18 cellular contexts compared by ENCODE assay signal in the genomic region with DNA sequence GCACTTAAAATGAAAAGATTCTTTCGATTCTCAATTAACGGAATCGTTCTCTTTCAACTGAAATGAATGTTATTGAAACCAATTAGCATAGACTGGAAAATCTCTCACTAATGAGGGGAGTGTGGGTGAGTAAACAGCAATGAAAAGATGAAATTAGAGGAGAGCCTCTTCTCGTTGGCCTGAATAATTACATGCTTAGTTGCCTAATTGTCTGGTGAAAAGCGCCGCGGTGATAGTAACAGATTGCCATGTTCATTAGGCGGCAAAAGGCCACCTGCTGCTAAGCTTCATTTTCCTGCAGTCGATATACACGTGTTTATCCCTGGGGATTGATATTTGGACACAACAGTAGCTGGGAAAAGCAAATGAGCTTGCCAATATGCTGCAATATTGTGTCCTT.
DNase-seq lines count a peak whose midpoint lies in the region; ATAC-seq lines count a peak whose summit lies in the region.
"Had no signal": no experiment of that assay in that cellular context is flagged by ENCODE, and none has a peak within 500 bp of the region (broad histone marks: within the 10 kb centered on the region; RNA-seq: fewer than 3 reads in every experiment).

No MANE protein-coding gene starts in this region.

- peak; percentile 99 for DNase-seq in NCI-H1105 (lab: John Stamatoyannopoulos, UW)
- DNase-seq in NCI-H2107 (lab: John Stamatoyannopoulos, UW), result peak; percentile 37
- peak; percentile 84 for DNase-seq in NCI-H774 (lab: John Stamatoyannopoulos, UW)
- no peak for DNase-seq in hippocampal formation (lab: John Stamatoyannopoulos, UW)
- DNase-seq in hepatic stellate cell (ENCODE audit: low spot score), result no peak
- no peak for DNase-seq in T-cell
- DNase-seq in activated T-cell treated with anti-CD3 and anti-CD28 coated beads, Interleukin-2, amount 50 U/mL, for 1 hour, result no peak
- DNase-seq: activated CD4-positive, CD25-positive, alpha-beta regulatory T cell; activated CD8-positive, alpha-beta T cell treated with anti-CD3 and anti-CD28 coated beads, Interleukin-2, amount 10 ng/mL, durations not matched to agents 7 days and 5 days; activated naive CD8-positive, alpha-beta T cell treated with anti-CD3 and anti-CD28 coated beads, Interleukin-2, amount 50 U/mL, for 24 hours; head of caudate nucleus; IMR-90; SHP77 treated with DMSO at 0.1 percent for 48 hours; testis had no signal

- POLR2A ChIA-PET in T-cell (lab: Charles Lee), result no interaction called here

- no peaks in the 10 kb centered on the region for H3K27me3 Mint-ChIP-seq in T-cell
- H3K27me3 Mint-ChIP-seq: activated naive CD8-positive, alpha-beta T cell treated with anti-CD3 and anti-CD28 coated beads, Interleukin-2, amount 50 U/mL, for 24 hours; progenitor cell of endocrine pancreas had no signal

- H3K27ac Mint-ChIP-seq in T-cell, result no peak overlapping the region
- H3K27ac Mint-ChIP-seq: activated CD8-positive, alpha-beta T cell treated with anti-CD3 and anti-CD28 coated beads, Interleukin-2, amount 10 ng/mL, durations not matched to agents 7 days and 5 days; activated naive CD8-positive, alpha-beta T cell treated with anti-CD3 and anti-CD28 coated beads, Interleukin-2, amount 50 U/mL, for 24 hours; activated T-helper 1 cell treated with anti-CD3 and anti-CD28 coated beads, Interleukin-12 subunit alpha, Interleukin-12 subunit beta, Interleukin-2, Interleukin-4 antibody, amounts not matched to agents 30 ng/mL and 10 ng/mL and 1 ng/mL, durations not matched to agents 14 hours and 24 hours and 36 hours; natural killer cell treated with Interleukin-12 subunit alpha and Interleukin-12 subunit beta and Interleukin-15 and Interleukin-18, amount 100 ng/mL, for 72 hours had no signal

- no peaks in the 10 kb centered on the region for H3K4me1 Mint-ChIP-seq in T-cell
- H3K4me1 Mint-ChIP-seq: activated naive CD8-positive, alpha-beta T cell treated with anti-CD3 and anti-CD28 coated beads, Interleukin-2, amount 50 U/mL, for 24 hours had no signal

- CTCF ChIA-PET in T-cell (lab: Charles Lee), result no interaction called here

- no peaks in the 10 kb centered on the region for H3K9me3 Mint-ChIP-seq in T-cell
- H3K9me3 Mint-ChIP-seq: activated naive CD8-positive, alpha-beta T cell treated with anti-CD3 and anti-CD28 coated beads, Interleukin-2, amount 50 U/mL, for 24 hours; activated T-helper 1 cell treated with anti-CD3 and anti-CD28 coated beads, Interleukin-12 subunit alpha, Interleukin-12 subunit beta, Interleukin-2, Interleukin-4 antibody, amounts not matched to agents 30 ng/mL and 10 ng/mL and 1 ng/mL, durations not matched to agents 14 hours and 24 hours and 36 hours had no signal

- no peaks in the 10 kb centered on the region for H3K36me3 Mint-ChIP-seq in T-cell
- H3K36me3 Mint-ChIP-seq: natural killer cell treated with Interleukin-12 subunit alpha and Interleukin-12 subunit beta and Interleukin-15 and Interleukin-18, amount 100 ng/mL, for 72 hours had no signal

- no peak for ATAC-seq in T-cell (replicated peaks in 1 of 4)
- ATAC-seq: activated CD8-positive, alpha-beta T cell treated with anti-CD3 and anti-CD28 coated beads, Interleukin-2, amount 10 ng/mL, durations not matched to agents 7 days and 5 days; activated naive CD8-positive, alpha-beta T cell treated with anti-CD3 and anti-CD28 coated beads, Interleukin-2, amount 50 U/mL, for 24 hours; esophagus mucosa; natural killer cell treated with Interleukin-12 subunit alpha and Interleukin-12 subunit beta and Interleukin-15 and Interleukin-18, amount 100 ng/mL, for 72 hours had no signal

- no peak overlapping the region for H3K4me3 Mint-ChIP-seq in T-cell
- H3K4me3 Mint-ChIP-seq: activated CD8-positive, alpha-beta T cell treated with anti-CD3 and anti-CD28 coated beads, Interleukin-2, amount 10 ng/mL, durations not matched to agents 7 days and 5 days; activated naive CD8-positive, alpha-beta T cell treated with anti-CD3 and anti-CD28 coated beads, Interleukin-2, amount 50 U/mL, for 24 hours; activated T-helper 1 cell treated with anti-CD3 and anti-CD28 coated beads, Interleukin-12 subunit alpha, Interleukin-12 subunit beta, Interleukin-2, Interleukin-4 antibody, amounts not matched to agents 30 ng/mL and 10 ng/mL and 1 ng/mL, durations not matched to agents 14 hours and 24 hours and 36 hours; natural killer cell treated with Interleukin-12 subunit alpha and Interleukin-12 subunit beta and Interleukin-15 and Interleukin-18, amount 100 ng/mL, for 72 hours had no signal

Comparison
In these comparisons a context has a peak if more than half of its experiments do, and no peak if none do; other contexts are left out.
1. DNase-seq: peak in NCI-H1105 (single experiment), NCI-H2107 (single experiment) and NCI-H774 (single experiment); none in hippocampal formation (0 of 2), hepatic stellate cell (single experiment), T-cell (0 of 34) and activated T-cell treated with anti-CD3 and anti-CD28 coated beads, Interleukin-2, amount 50 U/mL, for 1 hour (single experiment).